In the genomic region with DNA sequence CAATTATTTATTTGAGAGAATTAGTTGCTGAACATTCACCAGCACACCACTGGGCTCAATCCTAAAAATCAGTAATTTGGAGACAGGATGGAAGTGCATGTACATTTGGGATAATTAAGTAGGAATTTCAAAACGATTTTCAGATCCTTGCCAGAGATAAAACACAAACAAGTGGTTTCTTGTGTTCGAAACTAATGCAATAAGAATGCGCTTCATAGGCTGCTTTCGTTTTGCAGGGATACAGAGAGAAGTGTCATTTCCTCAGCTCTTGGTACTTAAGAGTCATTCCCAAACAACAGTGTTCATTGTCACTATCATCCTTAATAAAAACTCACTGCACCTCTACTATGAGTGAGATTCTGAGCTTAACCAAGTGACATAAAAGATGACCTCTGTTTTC, we compare ENCODE assay signal across 1 cellular context.
TF ChIP-seq lines count a peak whose summit lies in the region.

No MANE protein-coding gene starts in this region.

TF ChIP-seq in HepG2, 621 proteins besides CTCF, POLR2A, EP300 and RAD21 (continued from another document):
- TF ChIP-seq, protein P1, sequence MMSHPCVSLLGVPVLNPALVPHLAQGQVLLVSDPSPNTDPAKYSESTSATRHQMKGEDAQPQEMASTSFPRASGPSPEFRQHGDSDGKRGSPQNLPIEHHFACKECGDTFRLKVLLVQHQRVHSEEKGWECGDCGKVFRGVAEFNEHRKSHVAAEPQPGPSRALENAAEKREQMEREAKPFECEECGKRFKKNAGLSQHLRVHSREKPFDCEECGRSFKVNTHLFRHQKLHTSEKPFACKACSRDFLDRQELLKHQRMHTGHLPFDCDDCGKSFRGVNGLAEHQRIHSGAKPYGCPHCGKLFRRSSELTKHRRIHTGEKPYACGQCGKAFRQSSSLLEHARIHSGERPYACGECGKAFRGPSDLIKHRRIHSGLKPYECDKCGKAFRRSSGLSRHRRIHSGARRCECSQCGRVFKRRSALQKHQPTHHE (CRISPR knock-in tag; IDR thresholded peaks at IDR 0.05; ENCODE audit: borderline replicate concordance) = no peak
- no peak for TF ChIP-seq ZFP37 (CRISPR knock-in tag; IDR thresholded peaks at IDR 0.05; ENCODE audit: borderline replicate concordance)
- no peak for TF ChIP-seq ARHGAP35 (CRISPR knock-in tag; IDR thresholded peaks at IDR 0.05; ENCODE audit: borderline replicate concordance)
- TF ChIP-seq ZKSCAN8 (CRISPR knock-in tag; IDR thresholded peaks at IDR 0.05; ENCODE audit: borderline replicate concordance) = no peak
- TF ChIP-seq ZNF3 (CRISPR knock-in tag; IDR thresholded peaks at IDR 0.05) = no peak
- TF ChIP-seq HOXA9 (CRISPR knock-in tag; IDR thresholded peaks at IDR 0.05; ENCODE audit: borderline replicate concordance) = no peak
